In genomic region chr2:67399831-67400489, GRCh38 we compare ENCODE assay signal across 10 cellular contexts. TPM values are rescaled to one million over a fixed set of nuclear protein-coding genes. Genes with fewer than 3 reads are reported as not detected.
DNase-seq lines count a peak whose midpoint lies in the region; ATAC-seq and TF ChIP-seq lines count a peak whose summit lies in the region.
"Had no signal": no experiment of that assay in that cellular context is flagged by ENCODE, and none has a peak within 500 bp of the region (broad histone marks: within the 10 kb centered on the region; RNA-seq: fewer than 3 reads in every experiment).

No MANE protein-coding gene starts in this region.

- TF ChIP-seq CTCF in A673 (conservative IDR thresholded peaks at IDR 0.05; ENCODE audit: low read depth, low read length), result no peak
- TF ChIP-seq CTCF in adrenal gland (IDR thresholded peaks at IDR 0.05), result no peak
- TF ChIP-seq CTCF in hepatocyte (IDR thresholded peaks at IDR 0.05; ENCODE audit: poor library complexity), result no peak
- TF ChIP-seq CTCF in GM20000 (IDR thresholded peaks at IDR 0.05; ENCODE audit: extremely low read depth, missing control alignments), result no peak

- WGBS in adrenal gland, 4 donors, result 25 to 47% (median 34%) methylated on average over 3 of the region's 3 CpGs
- WGBS in hepatocyte (ENCODE audit: low lambda C conversion rate, missing lambda C conversion rate), result 66% methylated on average over 3 of the region's 3 CpGs

- H3K4me3 ChIP-seq in A673 (ENCODE audit: low read depth, low read length, poor library complexity, severe bottlenecking), result no peak overlapping the region
- H3K4me3 ChIP-seq in adrenal gland, result peak overlapping the region in 1 of 4 donors; percentile 4
- H3K4me3 ChIP-seq in hepatocyte, result no peak overlapping the region
- H3K4me3 ChIP-seq: heart right ventricle had no signal

- DNase-seq in A673 (ENCODE audit: low spot score) (peak; percentile 54), HT-29 (ENCODE audit: low spot score) (peak; percentile 34), adrenal gland (peak in 2 of 7 donors; percentile 17 to 30), hepatocyte (ENCODE audit: low spot score) (no peak), GM20000 (ENCODE audit: low spot score) (no peak)
- DNase-seq: heart right ventricle had no signal

- H3K27ac ChIP-seq in A673 (ENCODE audit: low read depth, low read length, poor library complexity, severe bottlenecking) (no peak overlapping the region), adrenal gland (peak overlapping the region; percentile 35 to 62 (median 56)), hepatocyte (peak overlapping the region; percentile 65)

- intact Hi-C loops in A673 (cut with micrococcal nuclease; ENCODE audit: unreplicated experiment) (loop anchor here (5.0 kb wide), 1 partner anchor 823 kb away; no protein-coding TSS in a partner anchor), adrenal gland (cut with DNase I) (no loop called here)

- POLR2A ChIA-PET in A673 (lab: Charles Lee; ENCODE audit: low non-redundant PET), result no interaction called here

- H3K4me2 ChIP-seq in hepatocyte, result peak overlapping the region; percentile 74

- BruUV-seq in A673 (replicated peaks; lab: Mats Ljungman, UMichigan), result no TSS peak

- H3K36me3 ChIP-seq in A673 (ENCODE audit: insufficient read depth, low read length, poor library complexity, severe bottlenecking) (peaks cover 39% of the 10 kb centered on the region), adrenal gland (replicated peaks in 1 of 2) (peaks cover 0 to 25% of the 10 kb centered on the region in 2 donors), hepatocyte (replicated peaks; ENCODE audit: insufficient read depth, low read depth) (no peaks in the 10 kb centered on the region)

- CTCF ChIA-PET in A673 (lab: Charles Lee), result no interaction called here

- H3K4me1 ChIP-seq in A673 (ENCODE audit: insufficient read depth, low read length, poor library complexity, severe bottlenecking) (peaks cover 23% of the 10 kb centered on the region), adrenal gland (replicated peaks in 1 of 2) (peaks cover 37 to 57% of the 10 kb centered on the region in 2 donors), hepatocyte (ENCODE audit: insufficient read depth) (peaks cover 27% of the 10 kb centered on the region)

- H3K27me3 ChIP-seq in A673 (replicated peaks; ENCODE audit: insufficient read depth, low read depth, low read length, poor library complexity) (no peaks in the 10 kb centered on the region), adrenal gland (no peaks in the 10 kb centered on the region), hepatocyte (no peaks in the 10 kb centered on the region)
- H3K27me3 ChIP-seq: heart right ventricle had no signal

- H3K79me2 ChIP-seq in hepatocyte, result peaks cover 23% of the 10 kb centered on the region

- H3K9me3 ChIP-seq in A673 (ENCODE audit: low read depth, low read length, poor library complexity, severe bottlenecking) (no peaks in the 10 kb centered on the region), adrenal gland (replicated peaks in 1 of 3) (no peaks in the 10 kb centered on the region), hepatocyte (ENCODE audit: low read depth) (no peaks in the 10 kb centered on the region)
- H3K9me3 ChIP-seq: heart right ventricle had no signal

- TF ChIP-seq POLR2A in adrenal gland (IDR thresholded peaks at IDR 0.05), result no peak

- H4K20me1 ChIP-seq in hepatocyte (ENCODE audit: insufficient read depth, poor library complexity, severe bottlenecking), result no peaks in the 10 kb centered on the region

- no peak overlapping the region for H2AFZ ChIP-seq in hepatocyte

- no peaks in the 10 kb centered on the region for H3K9me2 ChIP-seq in hepatocyte (replicated peaks; ENCODE audit: insufficient read depth)

- ATAC-seq in GM21447 (IDR thresholded peaks at IDR 0.05; ENCODE audit: unreplicated experiment) (no peak), HG03520 (IDR thresholded peaks at IDR 0.05; ENCODE audit: unreplicated experiment) (no peak), HG02588 (IDR thresholded peaks at IDR 0.05; ENCODE audit: unreplicated experiment) (no peak)
- ATAC-seq: activated T-helper 17 cell treated with anti-CD3 and anti-CD28 coated beads, Interleukin-2, amount 50 U/mL, for 72 hours; heart right ventricle had no signal

RNA-seq across cellular contexts. Expression of gene ETAA1, which starts 2.8 kb away (rescaled TPM):
- total RNA-seq in A673 (2021) (17.2 and 18.9 TPM in 2 replicates), adrenal gland (10 to 100 TPM in 7 of 8 donors, 1 to 10 TPM in 1; 7.9 to 54.7 (median 24.1) TPM), hepatocyte (23.7 and 26.1 TPM in 2 replicates)
- 2.7 and 3.2 TPM in 2 replicates for total RNA-seq in HT-29 (2014; rRNA removed; shearing (Covaris generic))
- polyA plus RNA-seq in adrenal gland (10 to 100 TPM; 15.6 to 25.9 (median 19.7) TPM), hepatocyte (6.6 and 7.2 TPM in 2 replicates)

Comparison
In these comparisons a context has a peak if more than half of its experiments do, and no peak if none do; other contexts are left out.
1. DNase-seq: peak in A673 (single experiment) and HT-29 (single experiment); none in hepatocyte (single experiment) and GM20000 (single experiment).